In the genomic region with DNA sequence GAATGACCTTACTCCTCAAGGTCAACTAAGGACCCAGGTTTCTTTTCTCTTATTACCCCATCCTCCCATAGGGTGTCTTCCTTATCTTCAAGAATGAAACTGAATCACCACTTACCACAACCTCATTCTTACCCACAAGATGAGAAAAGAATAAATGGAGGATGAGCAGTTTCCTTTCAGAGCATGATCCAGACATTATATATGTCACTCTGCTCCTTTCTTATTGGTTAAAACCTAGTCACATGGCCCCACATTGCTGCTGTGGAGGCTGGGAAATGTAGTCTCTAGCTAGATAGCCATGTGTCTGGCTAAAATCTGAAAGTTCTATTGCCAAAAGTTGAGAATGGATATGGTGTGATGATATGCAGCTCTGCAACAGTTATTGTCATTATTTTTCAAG, we compare ENCODE assay signal across 13 cellular contexts.
DNase-seq lines count a peak whose midpoint lies in the region; ATAC-seq lines count a peak whose summit lies in the region.
"Had no signal": no experiment of that assay in that cellular context is flagged by ENCODE, and none has a peak within 500 bp of the region (broad histone marks: within the 10 kb centered on the region; RNA-seq: fewer than 3 reads in every experiment).

No MANE protein-coding gene starts in this region.

- intact Hi-C loops in activated CD4-positive, alpha-beta memory T cell treated with anti-CD3 and anti-CD28 coated beads for 36 hours (cut with micrococcal nuclease): no loop called here

- in situ Hi-C loops in SK-MEL-5 (cut with HindIII; ENCODE audit: low pct_unique_long_range_greater_than_20kb, low sequenced_read_pairs): no loop called here

- DNase-seq in activated CD4-positive, alpha-beta memory T cell treated with anti-CD3 and anti-CD28 coated beads for 36 hours: peak; percentile 9
- no peak for DNase-seq in activated CD4-positive, alpha-beta memory T cell treated with anti-CD3 and anti-CD28 coated beads, Interleukin-2, amount 10 ng/mL, durations not matched to agents 7 days and 5 days
- peak; percentile 22 for DNase-seq in SK-MEL-5 (ENCODE audit: low read depth, low spot score)
- DNase-seq in left kidney (ENCODE audit: low read depth, low spot score): peak; percentile 29
- no peak for DNase-seq in putamen (ENCODE audit: low spot score)
- DNase-seq in AG08396 (ENCODE audit: low spot score): no peak
- DNase-seq: activated effector memory CD4-positive, alpha-beta T cell treated with Interleukin-2 at 50 U/mL for 16 hours; naive B cell; stimulated activated CD4-positive, alpha-beta T cell treated with anti-CD3 and anti-CD28 coated beads, Interleukin-2, amount 100 ng/mL, for 48 hours; stimulated activated naive CD4-positive, alpha-beta T cell; WERI-Rb-1 had no signal

- H3K27ac Mint-ChIP-seq in activated CD4-positive, alpha-beta memory T cell treated with anti-CD3 and anti-CD28 coated beads for 36 hours: no peak overlapping the region
- H3K27ac Mint-ChIP-seq in activated CD4-positive, alpha-beta memory T cell treated with anti-CD3 and anti-CD28 coated beads, Interleukin-2, amount 10 ng/mL, durations not matched to agents 7 days and 5 days: no peak overlapping the region
- H3K27ac Mint-ChIP-seq: naive B cell had no signal

- H3K4me3 Mint-ChIP-seq in activated CD4-positive, alpha-beta memory T cell treated with anti-CD3 and anti-CD28 coated beads for 36 hours: no peak overlapping the region
- no peak overlapping the region for H3K4me3 Mint-ChIP-seq in activated CD4-positive, alpha-beta memory T cell treated with anti-CD3 and anti-CD28 coated beads, Interleukin-2, amount 10 ng/mL, durations not matched to agents 7 days and 5 days
- H3K4me3 Mint-ChIP-seq: naive B cell had no signal

- no peaks in the 10 kb centered on the region for H3K36me3 Mint-ChIP-seq in activated CD4-positive, alpha-beta memory T cell treated with anti-CD3 and anti-CD28 coated beads for 36 hours
- H3K36me3 Mint-ChIP-seq in activated CD4-positive, alpha-beta memory T cell treated with anti-CD3 and anti-CD28 coated beads, Interleukin-2, amount 10 ng/mL, durations not matched to agents 7 days and 5 days (ENCODE audit: low read depth): no peaks in the 10 kb centered on the region
- H3K36me3 Mint-ChIP-seq: naive B cell had no signal

- H3K9me3 Mint-ChIP-seq in activated CD4-positive, alpha-beta memory T cell treated with anti-CD3 and anti-CD28 coated beads for 36 hours: peaks cover 8% of the 10 kb centered on the region
- H3K9me3 Mint-ChIP-seq in activated CD4-positive, alpha-beta memory T cell treated with anti-CD3 and anti-CD28 coated beads, Interleukin-2, amount 10 ng/mL, durations not matched to agents 7 days and 5 days: peaks cover 4% of the 10 kb centered on the region

- H3K27me3 Mint-ChIP-seq in activated CD4-positive, alpha-beta memory T cell treated with anti-CD3 and anti-CD28 coated beads for 36 hours: no peaks in the 10 kb centered on the region
- no peaks in the 10 kb centered on the region for H3K27me3 Mint-ChIP-seq in activated CD4-positive, alpha-beta memory T cell treated with anti-CD3 and anti-CD28 coated beads, Interleukin-2, amount 10 ng/mL, durations not matched to agents 7 days and 5 days

- H3K4me1 Mint-ChIP-seq in activated CD4-positive, alpha-beta memory T cell treated with anti-CD3 and anti-CD28 coated beads for 36 hours (ENCODE audit: low read depth): peaks cover 3% of the 10 kb centered on the region
- H3K4me1 Mint-ChIP-seq in activated CD4-positive, alpha-beta memory T cell treated with anti-CD3 and anti-CD28 coated beads, Interleukin-2, amount 10 ng/mL, durations not matched to agents 7 days and 5 days: peaks cover 4% of the 10 kb centered on the region
- H3K4me1 Mint-ChIP-seq: naive B cell had no signal

- CTCF ChIA-PET in activated CD4-positive, alpha-beta memory T cell treated with anti-CD3 and anti-CD28 coated beads for 36 hours (lab: Charles Lee): no interaction called here
- CTCF ChIA-PET in activated CD4-positive, alpha-beta memory T cell treated with anti-CD3 and anti-CD28 coated beads, Interleukin-2, amount 10 ng/mL, durations not matched to agents 7 days and 5 days (lab: Charles Lee): no interaction called here

- POLR2A ChIA-PET in activated CD4-positive, alpha-beta memory T cell treated with anti-CD3 and anti-CD28 coated beads for 36 hours (lab: Charles Lee): no interaction called here
- POLR2A ChIA-PET in activated CD4-positive, alpha-beta memory T cell treated with anti-CD3 and anti-CD28 coated beads, Interleukin-2, amount 10 ng/mL, durations not matched to agents 7 days and 5 days (lab: Charles Lee): no interaction called here

- ATAC-seq in HG03354 (IDR thresholded peaks at IDR 0.05; ENCODE audit: poor library complexity, severe bottlenecking, unreplicated experiment): peak; percentile 50
- ATAC-seq in HG03432 (IDR thresholded peaks at IDR 0.05; ENCODE audit: unreplicated experiment): no peak

Comparison
In these comparisons a context has a peak if more than half of its experiments do, and no peak if none do; other contexts are left out.
1. DNase-seq: peak in activated CD4-positive, alpha-beta memory T cell treated with anti-CD3 and anti-CD28 coated beads for 36 hours (single experiment), SK-MEL-5 (single experiment) and left kidney (single experiment); none in activated CD4-positive, alpha-beta memory T cell treated with anti-CD3 and anti-CD28 coated beads, Interleukin-2, amount 10 ng/mL, durations not matched to agents 7 days and 5 days (single experiment), putamen (single experiment) and AG08396 (single experiment).